ENCODE assay signal across 24 cellular contexts in genomic region chrX:72487661-72488060, GRCh38.
"Had no signal": no experiment of that assay in that cellular context is flagged by ENCODE, and none has a peak within 500 bp of the region (broad histone marks: within the 10 kb centered on the region; RNA-seq: fewer than 3 reads in every experiment).

No MANE protein-coding gene starts in this region.

- H3K9me3 Mint-ChIP-seq: dendritic cell treated with granulocyte-macrophage colony-stimulating factor and Interleukin-4, amounts not matched to agents 40 ng/mL and 50 ng/mL, for 4 days; effector memory CD8-positive, alpha-beta T cell had no signal

- DNase-seq: colonic mucosa; cortex of kidney; effector CD8-positive, alpha-beta T cell; effector memory CD8-positive, alpha-beta T cell; endodermal cell; erythroblast; esophagus squamous epithelium; foreskin fibroblast; foreskin melanocyte; gastrocnemius medialis; glutamatergic neuron; head of caudate nucleus; heart right ventricle; hippocampal formation; left cardiac atrium; left lung; left ventricle myocardium superior; lower lobe of right lung; mesenchymal stem cell; mucosa of descending colon; naive B cell had no signal

- H3K4me3 ChIP-seq: colonic mucosa, esophagus squamous epithelium, gastrocnemius medialis, heart right ventricle, left lung, lower lobe of right lung, mucosa of descending colon had no signal

- H3K27me3 Mint-ChIP-seq: dendritic cell treated with granulocyte-macrophage colony-stimulating factor and Interleukin-4, amounts not matched to agents 40 ng/mL and 50 ng/mL, for 4 days; effector memory CD8-positive, alpha-beta T cell; naive B cell had no signal

- H3K36me3 ChIP-seq: colonic mucosa, gastrocnemius medialis had no signal

- H3K4me1 ChIP-seq: colonic mucosa, esophagus squamous epithelium, gastrocnemius medialis, heart right ventricle, left lung, lower lobe of right lung had no signal

- H3K4me3 Mint-ChIP-seq: dendritic cell treated with granulocyte-macrophage colony-stimulating factor and Interleukin-4, amounts not matched to agents 40 ng/mL and 50 ng/mL, for 4 days; effector memory CD8-positive, alpha-beta T cell; endodermal cell; mesothelial cell of epicardium; naive B cell had no signal

- H3K4me1 Mint-ChIP-seq: endodermal cell, mesothelial cell of epicardium had no signal

- ATAC-seq: effector memory CD8-positive, alpha-beta T cell; esophagus mucosa; gastrocnemius medialis; heart right ventricle; left cardiac atrium; left lung; left ventricle myocardium superior; lower lobe of right lung; mucosa of descending colon had no signal

- H3K27me3 ChIP-seq: esophagus squamous epithelium, gastrocnemius medialis, left lung had no signal

- H3K9me3 ChIP-seq: colonic mucosa, esophagus squamous epithelium, gastrocnemius medialis, heart right ventricle, left lung, lower lobe of right lung, mucosa of descending colon had no signal

- H3K27ac Mint-ChIP-seq: dendritic cell treated with granulocyte-macrophage colony-stimulating factor and Interleukin-4, amounts not matched to agents 40 ng/mL and 50 ng/mL, for 4 days; effector memory CD8-positive, alpha-beta T cell; endodermal cell; mesothelial cell of epicardium had no signal
